ENCODE assay signal across 26 cellular contexts in the genomic region with DNA sequence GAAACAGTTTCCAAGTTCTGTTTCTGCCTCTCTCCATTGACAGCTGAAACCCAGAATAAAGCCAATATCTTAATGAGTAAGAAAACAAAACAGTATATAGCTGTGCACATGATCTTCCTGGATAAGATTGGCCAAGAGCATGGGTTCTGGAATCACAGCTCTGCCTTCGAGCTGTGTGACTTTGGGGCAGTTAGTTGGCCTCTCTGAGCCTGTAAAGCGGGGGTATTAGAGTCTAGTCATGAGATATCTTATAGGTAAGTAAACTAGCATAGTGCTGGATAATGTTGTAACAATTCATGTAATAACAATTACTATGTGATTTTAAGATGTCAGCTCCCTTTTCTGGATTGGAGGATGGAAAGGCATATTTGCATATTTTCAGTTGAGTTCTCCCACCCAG.
"Had no signal": no experiment of that assay in that cellular context is flagged by ENCODE, and none has a peak within 500 bp of the region (broad histone marks: within the 10 kb centered on the region; RNA-seq: fewer than 3 reads in every experiment).

No MANE protein-coding gene starts in this region.

- H3K4me1 Mint-ChIP-seq: activated B cell treated with CpG ODN at 0.5 μM for 24 hours had no signal

- DNase-seq: activated B cell treated with CpG ODN at 0.5 μM for 24 hours; activated CD4-positive, alpha-beta T cell treated with anti-CD3 and anti-CD28 coated beads for 48 hours; activated CD4-positive, alpha-beta T cell treated with anti-CD3 and anti-CD28 coated beads, Interleukin-2, amount 50 U/mL, for 1 hour; activated CD4-positive, alpha-beta T cell treated with anti-CD3 and anti-CD28 coated beads, Interleukin-2, amount 50 U/mL, for 48 hours; activated CD8-positive, alpha-beta memory T cell treated with anti-CD3 and anti-CD28 coated beads for 24 hours; activated CD8-positive, alpha-beta T cell treated with anti-CD3 and anti-CD28 coated beads for 36 hours; activated effector memory CD4-positive, alpha-beta T cell treated with Interleukin-2 at 50 U/mL for 16 hours; activated gamma-delta T cell treated with Interleukin-2 at 50 U/mL for 16 hours; activated naive CD4-positive, alpha-beta T cell treated with anti-CD3 and anti-CD28 coated beads, Interleukin-2, amount 50 U/mL, for 16 hours; activated naive CD4-positive, alpha-beta T cell treated with Interleukin-2 at 50 U/mL for 16 hours; activated T-cell treated with anti-CD3 and anti-CD28 coated beads, Interleukin-2, amount 50 U/mL, for 4 hours; amniotic stem cell; anterior cingulate cortex; brain microvascular endothelial cell; cerebellar nuclear complex; colonic mucosa; effector memory CD4-positive, alpha-beta T cell; erythroblast; foreskin keratinocyte; gastrocnemius medialis; glutamatergic neuron; T-helper 2 cell had no signal

- H3K9me3 ChIP-seq: colonic mucosa, esophagus muscularis mucosa, gastrocnemius medialis had no signal

- H3K4me3 Mint-ChIP-seq: activated B cell treated with CpG ODN at 0.5 μM for 24 hours; activated CD8-positive, alpha-beta T cell treated with anti-CD3 and anti-CD28 coated beads for 36 hours; activated naive CD8-positive, alpha-beta T cell; activated T-cell treated with anti-CD3 and anti-CD28 coated beads, Interleukin-2, amount 50 U/mL, for 4 hours; activated T-helper 17 cell treated with anti-CD3 and anti-CD28 coated beads, Interleukin-2, amount 50 U/mL, for 72 hours had no signal

- H3K4me1 ChIP-seq: colonic mucosa, esophagus muscularis mucosa had no signal

- H3K27ac ChIP-seq: brain microvascular endothelial cell, colonic mucosa, esophagus muscularis mucosa, foreskin keratinocyte, gastrocnemius medialis had no signal

- H3K9me3 Mint-ChIP-seq: activated B cell treated with CpG ODN at 0.5 μM for 24 hours; activated CD8-positive, alpha-beta T cell treated with anti-CD3 and anti-CD28 coated beads for 36 hours; activated T-helper 17 cell treated with anti-CD3 and anti-CD28 coated beads, Interleukin-2, amount 50 U/mL, for 72 hours had no signal

- H3K27me3 ChIP-seq: brain microvascular endothelial cell, colonic mucosa, esophagus muscularis mucosa, foreskin keratinocyte, gastrocnemius medialis had no signal

- H3K36me3 Mint-ChIP-seq: activated naive CD8-positive, alpha-beta T cell had no signal

- H3K36me3 ChIP-seq: esophagus muscularis mucosa, gastrocnemius medialis had no signal

- ATAC-seq: activated CD4-positive, CD25-positive, alpha-beta regulatory T cell treated with anti-CD3 and anti-CD28 coated beads, Interleukin-2, amount 50 U/mL, for 24 hours; activated CD8-positive, alpha-beta T cell treated with anti-CD3 and anti-CD28 coated beads for 36 hours; activated T-cell treated with anti-CD3 and anti-CD28 coated beads, Interleukin-2, amount 50 U/mL, for 4 hours; activated T-helper 17 cell treated with anti-CD3 and anti-CD28 coated beads, Interleukin-2, amount 50 U/mL, for 72 hours; foreskin keratinocyte had no signal

- H3K27ac Mint-ChIP-seq: activated B cell treated with CpG ODN at 0.5 μM for 24 hours; activated CD8-positive, alpha-beta T cell treated with anti-CD3 and anti-CD28 coated beads for 36 hours; activated naive CD8-positive, alpha-beta T cell; activated T-helper 17 cell treated with anti-CD3 and anti-CD28 coated beads, Interleukin-2, amount 50 U/mL, for 72 hours had no signal

- H3K4me3 ChIP-seq: colonic mucosa, esophagus muscularis mucosa, gastrocnemius medialis had no signal

- H3K27me3 Mint-ChIP-seq: activated B cell treated with CpG ODN at 0.5 μM for 24 hours; activated T-helper 17 cell treated with anti-CD3 and anti-CD28 coated beads, Interleukin-2, amount 50 U/mL, for 72 hours had no signal
